In the genomic region with DNA sequence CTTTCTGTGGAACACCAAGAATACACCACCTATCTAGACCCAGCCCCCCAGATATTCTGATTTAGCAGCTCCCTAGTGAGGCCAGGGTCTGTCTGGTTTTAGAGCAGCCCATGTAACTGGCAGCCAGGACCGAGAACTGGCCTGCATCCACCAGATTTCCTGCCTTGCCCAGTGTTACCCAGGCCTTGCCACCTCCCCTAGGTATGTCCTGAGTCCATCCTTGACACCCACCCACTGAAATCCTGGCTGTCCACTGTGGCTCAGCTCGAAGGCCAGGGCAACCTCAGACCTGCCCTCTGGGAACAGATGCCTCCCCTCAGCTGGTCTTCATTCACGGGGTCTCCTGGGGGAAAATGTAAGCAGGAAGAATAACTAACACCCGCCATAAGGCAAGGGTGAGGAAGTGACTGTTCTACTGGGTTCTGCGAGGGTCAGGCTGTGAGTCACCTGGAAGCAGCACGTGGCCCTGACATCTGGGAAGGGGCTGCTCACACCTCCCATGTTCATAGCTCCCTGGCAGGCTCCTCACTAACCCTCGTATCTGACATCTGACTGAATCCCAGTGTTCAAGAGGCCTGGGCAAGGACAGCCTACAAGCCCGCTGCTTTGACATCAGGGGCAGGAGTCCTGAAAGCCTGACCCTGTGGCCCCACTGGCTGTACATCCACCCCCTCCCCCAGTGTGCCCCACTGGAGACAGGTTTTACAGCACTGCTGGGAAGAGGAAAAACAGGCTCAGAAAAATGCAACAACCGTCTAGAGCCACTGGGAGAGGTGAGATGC, we compare ENCODE assay signal across 10 cellular contexts.
DNase-seq lines count a peak whose midpoint lies in the region; TF ChIP-seq lines count a peak whose summit lies in the region.
"Had no signal": no experiment of that assay in that cellular context is flagged by ENCODE, and none has a peak within 500 bp of the region (broad histone marks: within the 10 kb centered on the region; RNA-seq: fewer than 3 reads in every experiment).

No MANE protein-coding gene starts in this region.

- H3K36me3 ChIP-seq in KMS-11 (ENCODE audit: insufficient read depth) (peaks cover 4% of the 10 kb centered on the region; the same call in 1 of the 2 replicates), neutrophil (peaks cover 30% of the 10 kb centered on the region), transverse colon (no peaks in the 10 kb centered on the region)

- WGBS in transverse colon (ENCODE audit: low coverage in 1 of 2), 2 donors, result 54% methylated on average over 8 of the region's 9 CpGs; no CpG with 5 or more reads in 1 of the 2 donors

- TF ChIP-seq EP300 in transverse colon (IDR thresholded peaks at IDR 0.05; ENCODE audit: low read depth), result no peak

- H3K27ac ChIP-seq in KMS-11 (peak overlapping the region; percentile 93), angular gyrus (ENCODE audit: low read depth, low read length) (peak overlapping the region; percentile 94), neutrophil (peak overlapping the region; percentile 77), transverse colon (peak overlapping the region in 2 of 4 donors; percentile 38 to 58)

- peaks cover 86% of the 10 kb centered on the region for H3K79me2 ChIP-seq in KMS-11 (ENCODE audit: insufficient read depth, low read depth)

- intact Hi-C loops in transverse colon (cut with DNase I; ENCODE audit: low total_unique reads), result no loop called here

- no peak overlapping the region for H2AFZ ChIP-seq in KMS-11 (ENCODE audit: low read depth)

- no peak for TF ChIP-seq POLR2A in transverse colon (IDR thresholded peaks at IDR 0.05)

- peaks cover 95% of the 10 kb centered on the region for H3K4me1 ChIP-seq in KMS-11 (ENCODE audit: low read depth, poor library complexity, severe bottlenecking)
- H3K4me1 ChIP-seq in neutrophil (ENCODE audit: control insufficient read depth in 1 of 2, insufficient read depth in 1 of 2, low read depth in 1 of 2, low read length in 1 of 2), result peaks cover 44 to 72% of the 10 kb centered on the region in 2 experiments
- H3K4me1 ChIP-seq in transverse colon, result peaks cover 0 to 16% (median 8%) of the 10 kb centered on the region in 4 donors

- no peaks in the 10 kb centered on the region for H4K20me1 ChIP-seq in KMS-11 (ENCODE audit: insufficient read depth)

- peak overlapping the region; percentile 99 for H3K4me2 ChIP-seq in KMS-11

- in situ Hi-C loops in transverse colon (cut with MboI; ENCODE audit: low pct_ligation_motif_present in 1 of 4, low pct_unique_long_range_greater_than_20kb in 1 of 4, low sequenced_read_pairs in 3 of 4), result no loop called here

- DNase-seq in activated CD4-positive, alpha-beta T cell treated with anti-CD3 and anti-CD28 coated beads for 48 hours, result peak; percentile 41
- no peak for DNase-seq in activated CD4-positive, alpha-beta T cell treated with anti-CD3 and anti-CD28 coated beads for 1 hour
- no peak for DNase-seq in transverse colon
- DNase-seq in activated CD4-positive, CD25-positive, alpha-beta regulatory T cell treated with anti-CD3 and anti-CD28 coated beads, Interleukin-2, amount 50 U/mL, for 72 hours, result no peak
- no peak for DNase-seq in UCSD-AML1 (lab: John Stamatoyannopoulos, UW; ENCODE audit: unreplicated experiment)
- DNase-seq: NCI-H1694 treated with DMSO at 0.1 percent for 48 hours had no signal

- H3K4me3 ChIP-seq in KMS-11 (IDR thresholded peaks at IDR 0.05; ENCODE audit: insufficient read depth, low read depth, low read length), result no peak overlapping the region
- H3K4me3 ChIP-seq in neutrophil (ENCODE audit: low read depth in 1 of 2, low read length in 1 of 2), result peak overlapping the region in 1 of 2 experiments; percentile 31
- no peak overlapping the region for H3K4me3 ChIP-seq in transverse colon
- H3K4me3 ChIP-seq: lung had no signal

- H3K27me3 ChIP-seq in KMS-11 (ENCODE audit: insufficient read depth, low read depth) (no peaks in the 10 kb centered on the region), neutrophil (no peaks in the 10 kb centered on the region), transverse colon (no peaks in the 10 kb centered on the region)

- H3K9me3 ChIP-seq in neutrophil (no peaks in the 10 kb centered on the region), transverse colon (no peaks in the 10 kb centered on the region)

- TF ChIP-seq CTCF in KMS-11 (conservative IDR thresholded peaks at IDR 0.05; ENCODE audit: low read depth, low read length), result no peak
- no peak for TF ChIP-seq CTCF in neutrophil (IDR thresholded peaks at IDR 0.05)
- no peak for TF ChIP-seq CTCF in transverse colon (IDR thresholded peaks at IDR 0.05)

- peak overlapping the region; percentile 64; the same call in 1 of the 2 replicates for H3K9ac ChIP-seq in KMS-11
